In genomic region chr15:48604567-48604966, GRCh38 we compare ENCODE assay signal across 39 cellular contexts. TPM values are rescaled to one million over a fixed set of nuclear protein-coding genes. Genes with fewer than 3 reads are reported as not detected.
DNase-seq lines count a peak whose midpoint lies in the region; ATAC-seq, FAIRE-seq and TF ChIP-seq lines count a peak whose summit lies in the region.
"Had no signal": no experiment of that assay in that cellular context is flagged by ENCODE, and none has a peak within 500 bp of the region (broad histone marks: within the 10 kb centered on the region; RNA-seq: fewer than 3 reads in every experiment).

No MANE protein-coding gene starts in this region.

- H3K36me3 ChIP-seq in ACC112 (ENCODE audit: insufficient read depth, low read length) (peaks cover 50% of the 10 kb centered on the region), endothelial cell of umbilical vein (ENCODE audit: control insufficient read depth in 2 of 2, extremely low read depth in 1 of 2, insufficient read depth in 2 of 2, low read length in 2 of 2) (peaks cover 3 to 4% of the 10 kb centered on the region in 2 experiments), mesendoderm (ENCODE audit: control insufficient read depth, insufficient read depth, low read length) (no peaks in the 10 kb centered on the region), Peyer's patch (no peaks in the 10 kb centered on the region)
- H3K36me3 ChIP-seq: uterus had no signal

- dilution Hi-C loops in endothelial cell of umbilical vein (cut with MboI; ENCODE audit: extremely low pct_ligation_motif_present, low sequenced_read_pairs), result no loop called here

- no peak for TF ChIP-seq POLR2A in endothelial cell of umbilical vein (IDR thresholded peaks at IDR 0.05; ENCODE audit: low read depth, low read length)
- no peak for TF ChIP-seq POLR2A in Peyer's patch (IDR thresholded peaks at IDR 0.05)

- peak overlapping the region; percentile 47 for H3K56ac ChIP-seq in mesendoderm (ENCODE audit: low read length)

- no TSS peak for BruUV-seq in endothelial cell of umbilical vein (replicated peaks; lab: Mats Ljungman, UMichigan)

- no peaks in the 10 kb centered on the region for H3K9me3 ChIP-seq in endothelial cell of umbilical vein (replicated peaks; ENCODE audit: control insufficient read depth, insufficient read depth, low read length)
- H3K9me3 ChIP-seq in Peyer's patch, result no peaks in the 10 kb centered on the region
- H3K9me3 ChIP-seq: A549, mucosa of descending colon, suprapubic skin, uterus had no signal

- H3K79me2 ChIP-seq in ACC112 (ENCODE audit: control insufficient read depth, insufficient read depth, low read length, unreplicated experiment) (peaks cover 69% of the 10 kb centered on the region), endothelial cell of umbilical vein (ENCODE audit: control insufficient read depth, insufficient read depth, low read length) (no peaks in the 10 kb centered on the region), mesendoderm (ENCODE audit: control insufficient read depth, insufficient read depth, low read length) (no peaks in the 10 kb centered on the region)

- H2BK15ac ChIP-seq in mesendoderm (replicated peaks; ENCODE audit: low read depth), result no peak overlapping the region

- no peak overlapping the region for H2BK120ac ChIP-seq in mesendoderm (ENCODE audit: low read depth, low read length)

- no peak overlapping the region for H4K5ac ChIP-seq in mesendoderm (ENCODE audit: low read length)

- no peak overlapping the region for H4K8ac ChIP-seq in mesendoderm (ENCODE audit: low read depth, low read length)

- H3K27ac Mint-ChIP-seq in HFFc6, result peak overlapping the region; percentile 85
- H3K27ac Mint-ChIP-seq: activated CD4-positive, alpha-beta T cell treated with anti-CD3 and anti-CD28 coated beads for 36 hours; activated CD8-positive, alpha-beta T cell treated with anti-CD3 and anti-CD28 coated beads for 36 hours; activated T-helper 17 cell treated with anti-CD3 and anti-CD28 coated beads, Interleukin-2, amount 50 U/mL, for 72 hours; CD4-positive, alpha-beta memory T cell; natural killer cell had no signal

- no peak overlapping the region for H2AK5ac ChIP-seq in mesendoderm (ENCODE audit: low read length)

- H3K79me1 ChIP-seq in mesendoderm (ENCODE audit: low read length), result no peaks in the 10 kb centered on the region

- no peak for ATAC-seq in HG02588 (IDR thresholded peaks at IDR 0.05; ENCODE audit: unreplicated experiment)
- no peak for ATAC-seq in HG03108 (IDR thresholded peaks at IDR 0.05; ENCODE audit: unreplicated experiment)
- ATAC-seq: A549; activated CD4-positive, alpha-beta T cell treated with anti-CD3 and anti-CD28 coated beads for 36 hours; activated CD8-positive, alpha-beta T cell treated with anti-CD3 and anti-CD28 coated beads for 36 hours; activated T-helper 17 cell treated with anti-CD3 and anti-CD28 coated beads, Interleukin-2, amount 50 U/mL, for 72 hours; GM12878; heart right ventricle; mucosa of descending colon; natural killer cell; Panc1 had no signal

- H2AFZ ChIP-seq in ACC112 (ENCODE audit: low read length, unreplicated experiment), result no peak overlapping the region
- no peak overlapping the region for H2AFZ ChIP-seq in endothelial cell of umbilical vein (ENCODE audit: low read depth, low read length)

- H3K23ac ChIP-seq in mesendoderm (ENCODE audit: low read length), result no peak overlapping the region

- H3K36me3 Mint-ChIP-seq in HFFc6 (ENCODE audit: low read depth), result peaks cover 74% of the 10 kb centered on the region
- H3K36me3 Mint-ChIP-seq: CD4-positive, alpha-beta memory T cell; natural killer cell had no signal

- no peak for FAIRE-seq in endothelial cell of umbilical vein (lab: Jason Lieb, UNC)
- FAIRE-seq: A549, bronchial epithelial cell, GM12878, GM19239, H1, kidney had no signal

- H3K9me1 ChIP-seq in endothelial cell of umbilical vein (replicated peaks; ENCODE audit: control insufficient read depth, extremely low read depth, insufficient read depth, low read length), result no peaks in the 10 kb centered on the region

- peak overlapping the region; percentile 67 for H3K27ac ChIP-seq in ACC112 (ENCODE audit: low read depth, low read length)
- H3K27ac ChIP-seq in endothelial cell of umbilical vein (ENCODE audit: insufficient read depth, low read depth, low read length), result no peak overlapping the region
- no peak overlapping the region for H3K27ac ChIP-seq in mesendoderm (ENCODE audit: low read depth, low read length)
- no peak overlapping the region for H3K27ac ChIP-seq in Peyer's patch
- H3K27ac ChIP-seq: A549, suprapubic skin, VCaP had no signal

- intact Hi-C loops in endothelial cell of umbilical vein (cut with micrococcal nuclease), result loop anchor here (5.0 kb wide), 1 partner anchor 152 kb away; no protein-coding TSS in a partner anchor

- H3K27me3 ChIP-seq in ACC112 (ENCODE audit: insufficient read depth, low read length), result no peaks in the 10 kb centered on the region
- no peaks in the 10 kb centered on the region for H3K27me3 ChIP-seq in endothelial cell of umbilical vein (ENCODE audit: control insufficient read depth in 2 of 2, insufficient read depth in 2 of 2, low read length in 2 of 2)
- H3K27me3 ChIP-seq in mesendoderm (ENCODE audit: insufficient read depth, low read length, poor library complexity), result no peaks in the 10 kb centered on the region
- H3K27me3 ChIP-seq in Peyer's patch, result no peaks in the 10 kb centered on the region
- H3K27me3 ChIP-seq: heart right ventricle, suprapubic skin, uterus had no signal

- no peak overlapping the region for H3K9ac ChIP-seq in endothelial cell of umbilical vein (replicated peaks; ENCODE audit: extremely low read depth, insufficient read depth, low read length)
- H3K9ac ChIP-seq in mesendoderm (ENCODE audit: low read length), result no peak overlapping the region

- H3K4me2 ChIP-seq in endothelial cell of umbilical vein (ENCODE audit: insufficient read depth, low read length) (peak overlapping the region; percentile 18), mesendoderm (ENCODE audit: low read length) (no peak overlapping the region)
- H3K4me2 ChIP-seq: A549 had no signal

- H3K4me1 Mint-ChIP-seq in HFFc6 (ENCODE audit: low read depth), result peaks cover 84% of the 10 kb centered on the region
- H3K4me1 Mint-ChIP-seq: activated CD4-positive, alpha-beta T cell treated with anti-CD3 and anti-CD28 coated beads for 36 hours; activated T-helper 17 cell treated with anti-CD3 and anti-CD28 coated beads, Interleukin-2, amount 50 U/mL, for 72 hours; CD4-positive, alpha-beta memory T cell; natural killer cell had no signal

- no peak for DNase-seq in HFFc6
- DNase-seq in endothelial cell of umbilical vein (ENCODE audit: low read depth, low spot score), result no peak
- DNase-seq in mesendoderm, result peak; percentile 55
- no peak for DNase-seq in NCI-H748 (lab: John Stamatoyannopoulos, UW; ENCODE audit: unreplicated experiment)
- DNase-seq in Peyer's patch, result no peak
- DNase-seq: activated CD4-positive, alpha-beta T cell treated with anti-CD3 and anti-CD28 coated beads for 36 hours; activated CD8-positive, alpha-beta memory T cell treated with anti-CD3 and anti-CD28 coated beads, Interleukin-2, amount 50 U/mL, for 48 hours; activated CD8-positive, alpha-beta T cell treated with anti-CD3 and anti-CD28 coated beads for 36 hours; activated naive CD4-positive, alpha-beta T cell treated with anti-CD3 and anti-CD28 coated beads, Interleukin-2, amount 50 U/mL, for 16 hours; amniotic stem cell; CD4-positive, alpha-beta memory T cell; DMS 273 treated with DMSO at 0.1 percent for 48 hours; effector CD4-positive, alpha-beta T cell; foreskin melanocyte; heart right ventricle; kidney; mucosa of descending colon; natural killer cell; NCI-H1436 treated with DMSO at 0.1 percent for 48 hours; NCI-H226; NCI-H748 treated with DMSO at 0.1 percent for 48 hours; occipital lobe; SHP77 treated with DMSO at 0.1 percent for 48 hours; stimulated activated naive CD4-positive, alpha-beta T cell; SW 1271; T-helper 9 cell; uterus had no signal

- H3K4me1 ChIP-seq in ACC112 (ENCODE audit: control insufficient read depth, insufficient read depth, low read length, unreplicated experiment), result peaks cover 51% of the 10 kb centered on the region
- H3K4me1 ChIP-seq in endothelial cell of umbilical vein (ENCODE audit: control insufficient read depth, extremely low read depth, insufficient read depth, low read length), result peaks cover 26% of the 10 kb centered on the region
- H3K4me1 ChIP-seq in mesendoderm (ENCODE audit: control insufficient read depth, low read depth, low read length), result peaks cover 2% of the 10 kb centered on the region
- no peaks in the 10 kb centered on the region for H3K4me1 ChIP-seq in Peyer's patch
- H3K4me1 ChIP-seq: A549, uterus had no signal

- POLR2A ChIA-PET in endothelial cell of umbilical vein (lab: Charles Lee), result interaction anchor here (1.2 kb wide), 1 partner anchor 34 kb away, joined by 4 read pairs; no protein-coding TSS in a partner anchor

- peaks cover 2% of the 10 kb centered on the region for H3K27me3 Mint-ChIP-seq in HFFc6 (ENCODE audit: insufficient read depth)

- peak overlapping the region; percentile 87 for H3K18ac ChIP-seq in mesendoderm (ENCODE audit: low read length)

- H3K4me3 ChIP-seq in ACC112 (ENCODE audit: low read depth, low read length) (no peak overlapping the region), endothelial cell of umbilical vein (replicated peaks in 1 of 3; ENCODE audit: insufficient read depth in 1 of 3, low read depth in 1 of 3, low read length in 3 of 3) (no peak overlapping the region), mesendoderm (ENCODE audit: low read length) (no peak overlapping the region), Peyer's patch (no peak overlapping the region)
- H3K4me3 ChIP-seq: A549, GM12878, mucosa of descending colon, suprapubic skin, uterus had no signal

- TF ChIP-seq CTCF in HFFc6 (IDR thresholded peaks at IDR 0.05), result no peak
- no peak for TF ChIP-seq CTCF in endothelial cell of umbilical vein (IDR thresholded peaks at IDR 0.05; ENCODE audit: extremely low read depth in 1 of 2, insufficient read depth in 1 of 2, low read depth in 1 of 2, low read length in 2 of 2)
- TF ChIP-seq CTCF in Peyer's patch (IDR thresholded peaks at IDR 0.05), result no peak

- no peak overlapping the region for H2BK5ac ChIP-seq in mesendoderm (ENCODE audit: low read length)

- H4K20me1 ChIP-seq in endothelial cell of umbilical vein (replicated peaks; ENCODE audit: control insufficient read depth, extremely low read depth, insufficient read depth, low read length), result no peaks in the 10 kb centered on the region

- CTCF ChIA-PET in endothelial cell of umbilical vein (lab: Charles Lee), result interaction anchor here (0.7 to 2.9 kb wide), 6 partner anchors 11 to 247 kb away, joined by 3 to 13 read pairs (median 4); no protein-coding TSS in a partner anchor

- peak overlapping the region; percentile 52 for H3K4ac ChIP-seq in mesendoderm (ENCODE audit: low read depth, low read length)

- no peak overlapping the region for H3K4me3 Mint-ChIP-seq in HFFc6
- H3K4me3 Mint-ChIP-seq: activated CD4-positive, alpha-beta T cell treated with anti-CD3 and anti-CD28 coated beads for 36 hours; activated CD8-positive, alpha-beta T cell treated with anti-CD3 and anti-CD28 coated beads for 36 hours; activated T-helper 17 cell treated with anti-CD3 and anti-CD28 coated beads, Interleukin-2, amount 50 U/mL, for 72 hours; CD4-positive, alpha-beta memory T cell; natural killer cell had no signal

- H3K9me3 Mint-ChIP-seq in HFFc6, result no peaks in the 10 kb centered on the region
- H3K9me3 Mint-ChIP-seq: activated CD8-positive, alpha-beta T cell treated with anti-CD3 and anti-CD28 coated beads for 36 hours; activated T-helper 17 cell treated with anti-CD3 and anti-CD28 coated beads, Interleukin-2, amount 50 U/mL, for 72 hours had no signal

RNA-seq across cellular contexts. Expression of gene FBN1, which starts 40.9 kb away (rescaled TPM):
- 100 to 1,000 TPM; 584 to 754 (median 609) TPM for total RNA-seq in HFFc6 (2021; fragmentation: NEBNext Ultra II Directional; extraction: Animal tissue kit (Norgen Biotek cat#: 25700))
- total RNA-seq in endothelial cell of umbilical vein, result 88.1 and 111 TPM in 2 replicates
- polyA plus RNA-seq in endothelial cell of umbilical vein, result 102 and 107 TPM in 2 replicates
- polyA plus RNA-seq in endothelial cell of umbilical vein (2011; cell fraction: cytosol; rRNA removed), result 98.4 and 101 TPM in 2 replicates
- polyA plus RNA-seq in endothelial cell of umbilical vein (2011; cell fraction: nucleus; rRNA removed), result 171 and 201 TPM in 2 replicates
- polyA plus RNA-seq in endothelial cell of umbilical vein (2012), result 87.6 and 98.0 TPM in 2 replicates
- 326 and 432 TPM in 2 replicates for polyA minus RNA-seq in endothelial cell of umbilical vein
- 3.3 TPM for polyA minus RNA-seq in endothelial cell of umbilical vein (2011; cell fraction: cytosol; rRNA and poly(A)+ RNA removed)
- 180 and 222 TPM in 2 replicates for polyA minus RNA-seq in endothelial cell of umbilical vein (2011; cell fraction: nucleus; rRNA and poly(A)+ RNA removed)
- polyA plus RNA-seq in mesendoderm (2013, experiment 1 of 2), result 1.1 TPM
- 0.98 TPM for polyA plus RNA-seq in mesendoderm (2013, experiment 2 of 2)
- total RNA-seq in Peyer's patch, result 100 to 1,000 TPM in 1 of 4 donors, 10 to 100 TPM in 3; 21.4 to 257 (median 60.9) TPM
- polyA plus RNA-seq: CD4-positive, alpha-beta memory T cell had no signal
